In the genomic region with DNA sequence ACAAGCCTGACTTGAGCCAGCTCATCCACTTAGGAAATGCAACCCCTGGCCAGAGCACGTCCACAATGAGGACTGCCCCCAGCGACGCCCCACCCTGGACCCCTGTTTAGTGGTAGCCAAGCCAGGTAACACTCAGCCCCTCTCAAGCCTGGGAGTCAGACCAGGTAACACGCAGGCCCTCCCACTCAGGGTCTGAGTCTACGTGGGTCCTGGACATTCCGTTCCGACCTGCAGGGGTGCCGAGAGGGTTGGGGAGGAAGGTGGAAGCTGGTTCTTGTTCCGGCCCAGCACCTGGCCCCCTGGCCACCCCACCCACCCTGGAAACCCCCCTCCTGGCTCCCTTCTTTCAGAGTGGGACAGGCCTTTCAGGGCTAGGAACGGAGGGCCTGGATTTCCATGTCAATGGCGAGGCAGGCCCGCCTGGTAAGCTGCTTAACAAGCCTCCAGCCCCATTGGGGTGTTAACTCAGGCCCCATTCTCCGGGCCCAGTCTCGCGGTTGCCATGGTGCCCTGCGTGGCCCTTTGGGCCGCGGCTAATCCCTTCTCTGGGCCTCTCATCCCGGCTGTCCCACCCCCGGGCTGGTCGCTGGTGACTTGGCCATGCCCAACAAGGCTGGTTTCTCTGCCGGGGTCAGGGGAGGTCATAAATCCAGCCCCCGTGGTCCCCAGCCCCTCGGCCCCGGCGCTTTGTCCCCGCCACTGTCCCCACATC, we compare ENCODE assay signal across 21 cellular contexts. TPM values are rescaled to one million over a fixed set of nuclear protein-coding genes. Genes with fewer than 3 reads are reported as not detected.
DNase-seq lines count a peak whose midpoint lies in the region; ATAC-seq, FAIRE-seq and TF ChIP-seq lines count a peak whose summit lies in the region.
"Had no signal": no experiment of that assay in that cellular context is flagged by ENCODE, and none has a peak within 500 bp of the region (broad histone marks: within the 10 kb centered on the region; RNA-seq: fewer than 3 reads in every experiment).

No MANE protein-coding gene starts in this region.

- H3K4me2 ChIP-seq in H1 (ENCODE audit: insufficient read depth in 1 of 2, low read depth in 2 of 2, low read length in 2 of 2) (peak overlapping the region; percentile 16 to 19; a peak in 1 of 4 replicates), mesendoderm (ENCODE audit: low read length) (no peak overlapping the region)
- H3K4me2 ChIP-seq: KMS-11, SK-N-SH had no signal

- no peak for TF ChIP-seq POLR2A in H1 (IDR thresholded peaks at IDR 0.05; ENCODE audit: control extremely low read depth in 1 of 2, low read depth in 2 of 2, low read length in 2 of 2)

- POLR2A ChIA-PET in H1 (lab: Charles Lee; ENCODE audit: partially characterized antibody): interaction anchor here (0.7 to 3.9 kb wide), 7 partner anchors 10 to 29 kb away, joined by 3 to 19 read pairs (median 5); no protein-coding TSS in a partner anchor
- POLR2A ChIA-PET in activated CD8-positive, alpha-beta T cell treated with anti-CD3 and anti-CD28 coated beads, Interleukin-2, amount 10 ng/mL, durations not matched to agents 7 days and 5 days (lab: Charles Lee): interaction anchor here (0.8 to 1.2 kb wide), 2 partner anchors 8 to 30 kb away, joined by 3 to 5 read pairs; no protein-coding TSS in a partner anchor

- H4K8ac ChIP-seq in H1 (ENCODE audit: extremely low read depth, insufficient read depth, low read length) (peak overlapping the region; percentile 28), mesendoderm (ENCODE audit: low read depth, low read length) (no peak overlapping the region)

- H2BK120ac ChIP-seq in H1 (replicated peaks; ENCODE audit: low read depth, low read length): peak overlapping the region; percentile 97
- no peak overlapping the region for H2BK120ac ChIP-seq in mesendoderm (ENCODE audit: low read depth, low read length)

- H3K27ac Mint-ChIP-seq in activated CD8-positive, alpha-beta T cell treated with anti-CD3 and anti-CD28 coated beads, Interleukin-2, amount 10 ng/mL, durations not matched to agents 7 days and 5 days: no peak overlapping the region
- H3K27ac Mint-ChIP-seq in T-helper 2 cell treated with Interferon-gamma antibody and Interleukin-4, amounts not matched to agents 5 μg/mL and 100 μg/mL, for 36 hours: no peak overlapping the region

- H3K4me3 Mint-ChIP-seq in activated CD8-positive, alpha-beta T cell treated with anti-CD3 and anti-CD28 coated beads, Interleukin-2, amount 10 ng/mL, durations not matched to agents 7 days and 5 days: no peak overlapping the region
- H3K4me3 Mint-ChIP-seq in T-helper 2 cell treated with Interferon-gamma antibody and Interleukin-4, amounts not matched to agents 5 μg/mL and 100 μg/mL, for 36 hours: no peak overlapping the region

- H3K79me2 ChIP-seq in H1 (ENCODE audit: control insufficient read depth in 1 of 2, insufficient read depth in 2 of 2, low read length in 2 of 2) (no peaks in the 10 kb centered on the region), mesendoderm (ENCODE audit: control insufficient read depth, insufficient read depth, low read length) (no peaks in the 10 kb centered on the region)

- TF ChIP-seq CTCF in H1 (IDR thresholded peaks at IDR 0.05; ENCODE audit: control extremely low read depth in 1 of 3, insufficient read depth in 1 of 3, low read depth in 1 of 3, low read length in 3 of 3): no peak

- H3K4me1 Mint-ChIP-seq in activated CD8-positive, alpha-beta T cell treated with anti-CD3 and anti-CD28 coated beads, Interleukin-2, amount 10 ng/mL, durations not matched to agents 7 days and 5 days (ENCODE audit: low read depth): no peaks in the 10 kb centered on the region
- H3K4me1 Mint-ChIP-seq in T-helper 2 cell treated with Interferon-gamma antibody and Interleukin-4, amounts not matched to agents 5 μg/mL and 100 μg/mL, for 36 hours (ENCODE audit: low read depth): no peaks in the 10 kb centered on the region

- peak overlapping the region; percentile 95 for H3K4ac ChIP-seq in H1 (replicated peaks; ENCODE audit: insufficient read length, low read depth, low read length)
- H3K4ac ChIP-seq in mesendoderm (ENCODE audit: low read depth, low read length): no peak overlapping the region

- no peak overlapping the region for H3K14ac ChIP-seq in H1 (ENCODE audit: insufficient read length)

- TF ChIP-seq RAD21 in H1 (IDR thresholded peaks at IDR 0.05 in 1 of 2, conservative IDR thresholded peaks at IDR 0.05 in 1 of 2; ENCODE audit: low read depth in 2 of 2, low read length in 2 of 2): no peak

- H3K56ac ChIP-seq in H1 (replicated peaks; ENCODE audit: insufficient read length, low read depth, low read length) (no peak overlapping the region), mesendoderm (ENCODE audit: low read length) (no peak overlapping the region)

- H4K20me1 ChIP-seq in H1 (replicated peaks in 1 of 2; ENCODE audit: control insufficient read depth in 1 of 2, insufficient read depth in 2 of 2, low read length in 2 of 2): no peaks in the 10 kb centered on the region

- FAIRE-seq in H1 (lab: Jason Lieb, UNC): no peak
- FAIRE-seq: HepG2 had no signal

- H3K27me3 Mint-ChIP-seq in activated CD8-positive, alpha-beta T cell treated with anti-CD3 and anti-CD28 coated beads, Interleukin-2, amount 10 ng/mL, durations not matched to agents 7 days and 5 days (ENCODE audit: low read depth): peaks cover 2% of the 10 kb centered on the region
- H3K27me3 Mint-ChIP-seq in T-helper 2 cell treated with Interferon-gamma antibody and Interleukin-4, amounts not matched to agents 5 μg/mL and 100 μg/mL, for 36 hours (ENCODE audit: low read depth): peaks cover 6% of the 10 kb centered on the region

- H3K4me3 ChIP-seq in HUES64 (ENCODE audit: low read length) (no peak overlapping the region), H1 (ENCODE audit: extremely low read depth in 1 of 4, insufficient read depth in 2 of 4, low read depth in 3 of 4, low read length in 4 of 4) (no peak overlapping the region), mesendoderm (ENCODE audit: low read length) (no peak overlapping the region)

- H3K36me3 ChIP-seq in HUES64 (ENCODE audit: insufficient read depth, low read length) (no peaks in the 10 kb centered on the region), H1 (ENCODE audit: control insufficient read depth in 2 of 4, insufficient read depth in 4 of 4, low read length in 3 of 4) (no peaks in the 10 kb centered on the region), mesendoderm (ENCODE audit: control insufficient read depth, insufficient read depth, low read length) (no peaks in the 10 kb centered on the region)
- H3K36me3 ChIP-seq: BE2C had no signal

- H2BK15ac ChIP-seq in H1 (ENCODE audit: low read length) (peak overlapping the region; percentile 81; the same call in 1 of the 2 replicates), mesendoderm (replicated peaks; ENCODE audit: low read depth) (no peak overlapping the region)

- H3K9me3 ChIP-seq in HUES64 (ENCODE audit: insufficient read depth, low read depth, low read length) (no peaks in the 10 kb centered on the region), H1 (ENCODE audit: insufficient read depth in 2 of 2, low read depth in 1 of 2, low read length in 1 of 2) (no peaks in the 10 kb centered on the region)
- H3K9me3 ChIP-seq: BE2C, SK-N-SH had no signal

- H3K9ac ChIP-seq in HUES64 (ENCODE audit: low read depth, low read length) (no peak overlapping the region), H1 (replicated peaks in 1 of 4; ENCODE audit: extremely low read depth in 1 of 4, low read depth in 3 of 4, low read length in 3 of 4) (peak overlapping the region in 1 of 4 experiments; percentile 12; a peak in 1 of 7 replicates), mesendoderm (ENCODE audit: low read length) (no peak overlapping the region)
- H3K9ac ChIP-seq: KMS-11, SK-N-SH had no signal

- H2AK5ac ChIP-seq in H1 (ENCODE audit: low read depth, low read length): 0 out of 2 replicates have a peak overlapping the region, but pooled peaks have one; percentile 75
- no peak overlapping the region for H2AK5ac ChIP-seq in mesendoderm (ENCODE audit: low read length)

- no peak overlapping the region for H2AFZ ChIP-seq in H1 (ENCODE audit: low read length)

- WGBS in HUES64: 49% methylated on average over 27 of the region's 27 CpGs
- WGBS in H1 (ENCODE audit: extremely low coverage in 1 of 2, insufficient coverage in 1 of 2, insufficient read length in 1 of 2, insufficient replicate concordance in 2 of 2, low coverage in 1 of 2, low lambda C conversion rate in 2 of 2, missing lambda C conversion rate in 1 of 2), 2 experiments: 45% methylated on average over 17 of the region's 27 CpGs; no CpG with 5 or more reads in 1 of the 2 experiments
- no CpG with 5 or more reads among the region's 27 CpGs for WGBS in mesendoderm (ENCODE audit: extremely low coverage, insufficient coverage, low lambda C conversion rate)

- H2BK20ac ChIP-seq in H1 (ENCODE audit: low read length): peak overlapping the region; percentile 98

- ATAC-seq in activated CD8-positive, alpha-beta T cell treated with anti-CD3 and anti-CD28 coated beads, Interleukin-2, amount 10 ng/mL, durations not matched to agents 7 days and 5 days: no peak
- ATAC-seq: HepG2, Right ventricle myocardium inferior had no signal

- TF ChIP-seq EP300 in H1 (IDR thresholded peaks at IDR 0.05; ENCODE audit: borderline replicate concordance in 1 of 2, low read depth in 2 of 2, low read length in 2 of 2): no peak

- no peaks in the 10 kb centered on the region for H3K36me3 Mint-ChIP-seq in activated CD8-positive, alpha-beta T cell treated with anti-CD3 and anti-CD28 coated beads, Interleukin-2, amount 10 ng/mL, durations not matched to agents 7 days and 5 days (ENCODE audit: low read depth)
- no peaks in the 10 kb centered on the region for H3K36me3 Mint-ChIP-seq in T-helper 2 cell treated with Interferon-gamma antibody and Interleukin-4, amounts not matched to agents 5 μg/mL and 100 μg/mL, for 36 hours (ENCODE audit: low read depth)

- H3K23me2 ChIP-seq in H1 (ENCODE audit: low read depth, low read length): no peaks in the 10 kb centered on the region

- peak overlapping the region; percentile 98 for H4K91ac ChIP-seq in H1 (replicated peaks; ENCODE audit: insufficient read length, low read length)

- no peaks in the 10 kb centered on the region for H3K9me3 Mint-ChIP-seq in activated CD8-positive, alpha-beta T cell treated with anti-CD3 and anti-CD28 coated beads, Interleukin-2, amount 10 ng/mL, durations not matched to agents 7 days and 5 days (ENCODE audit: insufficient read depth)
- no peaks in the 10 kb centered on the region for H3K9me3 Mint-ChIP-seq in T-helper 2 cell treated with Interferon-gamma antibody and Interleukin-4, amounts not matched to agents 5 μg/mL and 100 μg/mL, for 36 hours

- H3K79me1 ChIP-seq in H1 (ENCODE audit: low read depth, low read length) (no peaks in the 10 kb centered on the region; the same call in 1 of the 2 replicates), mesendoderm (ENCODE audit: low read length) (no peaks in the 10 kb centered on the region)

- H3K27ac ChIP-seq in HUES64 (ENCODE audit: low read depth, low read length): peak overlapping the region; percentile 78; the same call in 1 of the 2 replicates
- peak overlapping the region; percentile 82; the same call in 1 of the 2 replicates for H3K27ac ChIP-seq in H1 (ENCODE audit: low read depth, low read length)
- peak overlapping the region; percentile 1 for H3K27ac ChIP-seq in mesendoderm (ENCODE audit: low read depth, low read length)
- H3K27ac ChIP-seq: KMS-11 had no signal

- H2BK12ac ChIP-seq in H1 (ENCODE audit: low read depth, low read length): peak overlapping the region; percentile 99; the same call in 1 of the 2 replicates

- H3K27me3 ChIP-seq in HUES64 (ENCODE audit: insufficient read depth, low read length): no peaks in the 10 kb centered on the region
- H3K27me3 ChIP-seq in H1 (replicated peaks in 1 of 4; ENCODE audit: control insufficient read depth in 3 of 4, extremely low read depth in 1 of 4, insufficient read depth in 3 of 4, low read length in 3 of 4): no peaks in the 10 kb centered on the region
- H3K27me3 ChIP-seq in mesendoderm (ENCODE audit: insufficient read depth, low read length, poor library complexity): no peaks in the 10 kb centered on the region
- H3K27me3 ChIP-seq: BE2C had no signal

- DNase-seq in H1 (ENCODE audit: low read depth in 1 of 2, low spot score in 2 of 2) (peak in 1 of 2 experiments; percentile 69), mesendoderm (no peak), OCI-M1 (lab: John Stamatoyannopoulos, UW) (no peak), cerebellum (ENCODE audit: low spot score) (no peak)
- no peak for DNase-seq in activated CD8-positive, alpha-beta T cell treated with anti-CD3 and anti-CD28 coated beads, Interleukin-2, amount 10 ng/mL, durations not matched to agents 7 days and 5 days
- DNase-seq in T-helper 2 cell treated with Interferon-gamma antibody and Interleukin-4, amounts not matched to agents 5 μg/mL and 100 μg/mL, for 36 hours (ENCODE audit: low spot score): no peak
- DNase-seq: BE2C, DMS153, EL, NCI-H1092 treated with DMSO at 0.1 percent for 48 hours, NCI-H1694, NCI-H2107, NCI-H345, NCI-H526 treated with DMSO at 0.1 percent for 48 hours, SK-N-SH had no signal

- H3K23ac ChIP-seq in H1 (ENCODE audit: insufficient read length) (no peak overlapping the region), mesendoderm (ENCODE audit: low read length) (no peak overlapping the region)

- peak overlapping the region; percentile 89 for H2BK5ac ChIP-seq in H1 (ENCODE audit: low read depth, low read length)
- H2BK5ac ChIP-seq in mesendoderm (ENCODE audit: low read length): no peak overlapping the region

- CTCF ChIA-PET in H1 (lab: Charles Lee; ENCODE audit: partially characterized antibody): interaction anchor here (0.7 to 8.5 kb wide), 13 partner anchors 8 to 588 kb away, joined by 3 to 67 read pairs (median 3); no protein-coding TSS in a partner anchor
- CTCF ChIA-PET in activated CD8-positive, alpha-beta T cell treated with anti-CD3 and anti-CD28 coated beads, Interleukin-2, amount 10 ng/mL, durations not matched to agents 7 days and 5 days (lab: Charles Lee): interaction anchor here (0.9 to 2.0 kb wide), 2 partner anchors 11 to 31 kb away, joined by 3 to 7 read pairs; no protein-coding TSS in a partner anchor

- peaks cover 29% of the 10 kb centered on the region for H3K4me1 ChIP-seq in HUES64 (ENCODE audit: insufficient read depth, low read length)
- peaks cover 0 to 45% (median 37%) of the 10 kb centered on the region in 4 experiments; a peak in 6 of 7 replicates for H3K4me1 ChIP-seq in H1 (replicated peaks in 1 of 4; ENCODE audit: control insufficient read depth in 3 of 4, insufficient read depth in 4 of 4, low read length in 3 of 4)
- H3K4me1 ChIP-seq in mesendoderm (ENCODE audit: control insufficient read depth, low read depth, low read length): no peaks in the 10 kb centered on the region

- peak overlapping the region; percentile 82 for H4K5ac ChIP-seq in H1 (ENCODE audit: insufficient read length, low read depth, low read length)
- no peak overlapping the region for H4K5ac ChIP-seq in mesendoderm (ENCODE audit: low read length)

- H3K18ac ChIP-seq in H1 (ENCODE audit: extremely low read depth, low read length) (peak overlapping the region; percentile 99), mesendoderm (ENCODE audit: low read length) (no peak overlapping the region)

RNA-seq across cellular contexts. Expression of gene LFNG, which starts 19.7 kb away (rescaled TPM):
- polyA plus RNA-seq in HUES64 (2013, experiment 1 of 2): 23.3 TPM
- 25.9 TPM for polyA plus RNA-seq in HUES64 (2013, experiment 2 of 2)
- total RNA-seq in H1 (2021; fragmentation: NEBNext Ultra II Directional; extraction: Animal tissue kit (Norgen Biotek cat#: 25700)): 28.9 and 31.6 TPM in 2 replicates
- polyA plus RNA-seq in H1 (2011; rRNA removed): 35.6 and 53.0 TPM in 2 replicates
- polyA plus RNA-seq in H1 (2011; cell fraction: cytosol; rRNA removed): 34.6 TPM
- polyA plus RNA-seq in H1 (2011; cell fraction: nucleus; rRNA removed): 59.9 TPM
- 25.2 to 37.3 TPM (median 35.0 TPM) in 4 replicates for polyA plus RNA-seq in H1 (2012, experiment 1 of 2)
- 31.6 TPM for polyA plus RNA-seq in H1 (2012, experiment 2 of 2)
- 26.6 TPM for polyA plus RNA-seq in H1 (2013, experiment 1 of 2)
- 29.4 TPM for polyA plus RNA-seq in H1 (2013, experiment 2 of 2)
- polyA minus RNA-seq in H1 (2011; rRNA and poly(A)+ RNA removed): 15.4 and 17.4 TPM in 2 replicates
- polyA minus RNA-seq in H1 (2011; cell fraction: cytosol; rRNA and poly(A)+ RNA removed): 36.6 TPM
- polyA minus RNA-seq in H1 (2011; cell fraction: nucleus; rRNA and poly(A)+ RNA removed): 37.5 TPM
- polyA plus RNA-seq in mesendoderm (2013, experiment 1 of 2): 1.2 TPM
- 1.7 TPM for polyA plus RNA-seq in mesendoderm (2013, experiment 2 of 2)
- 31.3 TPM for total RNA-seq in cerebellum
- total RNA-seq in activated CD8-positive, alpha-beta T cell treated with anti-CD3 and anti-CD28 coated beads, Interleukin-2, amount 10 ng/mL, durations not matched to agents 7 days and 5 days: 100 to 1,000 TPM; 134 to 136 TPM

RNA-seq across cellular contexts. Expression of gene GRIFIN, which starts 23.7 kb away (rescaled TPM):
- polyA plus RNA-seq in HUES64 (2013, experiment 1 of 2): not detected
- polyA plus RNA-seq in HUES64 (2013, experiment 2 of 2): not detected
- total RNA-seq in H1 (2021; fragmentation: NEBNext Ultra II Directional; extraction: Animal tissue kit (Norgen Biotek cat#: 25700)): not detected in 2 replicates
- polyA plus RNA-seq in H1 (2011; rRNA removed): not detected in 2 replicates
- not detected for polyA plus RNA-seq in H1 (2011; cell fraction: cytosol; rRNA removed)
- polyA plus RNA-seq in H1 (2011; cell fraction: nucleus; rRNA removed): not detected
- polyA plus RNA-seq in H1 (2012, experiment 1 of 2): not detected in 4 replicates
- not detected for polyA plus RNA-seq in H1 (2012, experiment 2 of 2)
- polyA plus RNA-seq in H1 (2013, experiment 1 of 2): not detected
- not detected for polyA plus RNA-seq in H1 (2013, experiment 2 of 2)
- not detected in 2 replicates for polyA minus RNA-seq in H1 (2011; rRNA and poly(A)+ RNA removed)
- polyA minus RNA-seq in H1 (2011; cell fraction: cytosol; rRNA and poly(A)+ RNA removed): not detected
- polyA minus RNA-seq in H1 (2011; cell fraction: nucleus; rRNA and poly(A)+ RNA removed): not detected
- not detected for polyA plus RNA-seq in mesendoderm (2013, experiment 1 of 2)
- polyA plus RNA-seq in mesendoderm (2013, experiment 2 of 2): not detected
- total RNA-seq in cerebellum: not detected
- total RNA-seq in activated CD8-positive, alpha-beta T cell treated with anti-CD3 and anti-CD28 coated beads, Interleukin-2, amount 10 ng/mL, durations not matched to agents 7 days and 5 days: not detected
- total RNA-seq: HepG2, MCF 10A, Right ventricle myocardium inferior had no signal
- polyA plus RNA-seq: AG04450, HepG2, SK-N-SH had no signal

RNA-seq across cellular contexts. Expression of gene BRAT1, which starts 55.4 kb away (rescaled TPM):
- 33.9 TPM for polyA plus RNA-seq in HUES64 (2013, experiment 1 of 2)
- polyA plus RNA-seq in HUES64 (2013, experiment 2 of 2): 33.3 TPM
- 42.3 and 45.2 TPM in 2 replicates for total RNA-seq in H1 (2021; fragmentation: NEBNext Ultra II Directional; extraction: Animal tissue kit (Norgen Biotek cat#: 25700))
- 36.8 and 60.5 TPM in 2 replicates for polyA plus RNA-seq in H1 (2011; rRNA removed)
- 40.8 TPM for polyA plus RNA-seq in H1 (2011; cell fraction: cytosol; rRNA removed)
- polyA plus RNA-seq in H1 (2011; cell fraction: nucleus; rRNA removed): 163 TPM
- polyA plus RNA-seq in H1 (2012, experiment 1 of 2): 30.5 to 38.9 TPM (median 37.6 TPM) in 4 replicates
- polyA plus RNA-seq in H1 (2012, experiment 2 of 2): 34.5 TPM
- polyA plus RNA-seq in H1 (2013, experiment 1 of 2): 25.6 TPM
- 21.6 TPM for polyA plus RNA-seq in H1 (2013, experiment 2 of 2)
- polyA minus RNA-seq in H1 (2011; rRNA and poly(A)+ RNA removed): 10.4 and 12.6 TPM in 2 replicates
- polyA minus RNA-seq in H1 (2011; cell fraction: cytosol; rRNA and poly(A)+ RNA removed): 21.5 TPM
- 25.1 TPM for polyA minus RNA-seq in H1 (2011; cell fraction: nucleus; rRNA and poly(A)+ RNA removed)
- 18.2 TPM for polyA plus RNA-seq in mesendoderm (2013, experiment 1 of 2)
- 18.3 TPM for polyA plus RNA-seq in mesendoderm (2013, experiment 2 of 2)
- total RNA-seq in cerebellum: 17.4 TPM
- total RNA-seq in activated CD8-positive, alpha-beta T cell treated with anti-CD3 and anti-CD28 coated beads, Interleukin-2, amount 10 ng/mL, durations not matched to agents 7 days and 5 days: 10 to 100 TPM; 39.4 to 40.7 TPM

RNA-seq across cellular contexts. Expression of gene IQCE, which starts 58.9 kb away (rescaled TPM):
- 3.9 TPM for polyA plus RNA-seq in HUES64 (2013, experiment 1 of 2)
- 4.8 TPM for polyA plus RNA-seq in HUES64 (2013, experiment 2 of 2)
- total RNA-seq in H1 (2021; fragmentation: NEBNext Ultra II Directional; extraction: Animal tissue kit (Norgen Biotek cat#: 25700)): 4.9 and 5.7 TPM in 2 replicates
- polyA plus RNA-seq in H1 (2011; rRNA removed): 2.2 and 3.1 TPM in 2 replicates
- polyA plus RNA-seq in H1 (2011; cell fraction: cytosol; rRNA removed): 3.1 TPM
- 7.4 TPM for polyA plus RNA-seq in H1 (2011; cell fraction: nucleus; rRNA removed)
- polyA plus RNA-seq in H1 (2012, experiment 1 of 2): 3.0 to 4.0 TPM (median 3.7 TPM) in 4 replicates
- polyA plus RNA-seq in H1 (2012, experiment 2 of 2): 2.0 TPM
- 2.6 TPM for polyA plus RNA-seq in H1 (2013, experiment 1 of 2)
- 2.5 TPM for polyA plus RNA-seq in H1 (2013, experiment 2 of 2)
- 2.8 and 3.1 TPM in 2 replicates for polyA minus RNA-seq in H1 (2011; rRNA and poly(A)+ RNA removed)
- 2.8 TPM for polyA minus RNA-seq in H1 (2011; cell fraction: cytosol; rRNA and poly(A)+ RNA removed)
- polyA minus RNA-seq in H1 (2011; cell fraction: nucleus; rRNA and poly(A)+ RNA removed): 6.4 TPM
- polyA plus RNA-seq in mesendoderm (2013, experiment 1 of 2): 3.1 TPM
- 2.8 TPM for polyA plus RNA-seq in mesendoderm (2013, experiment 2 of 2)
- 18.9 TPM for total RNA-seq in cerebellum
- total RNA-seq in activated CD8-positive, alpha-beta T cell treated with anti-CD3 and anti-CD28 coated beads, Interleukin-2, amount 10 ng/mL, durations not matched to agents 7 days and 5 days: 10 to 100 TPM; 11.6 to 12.4 TPM

Comparison
In these comparisons a context has a peak if more than half of its experiments do, and no peak if none do; other contexts are left out.
1. H3K27ac ChIP-seq: peak in every context shown above with its lines; median percentile 82 in H1; 78 in HUES64; 1 in mesendoderm.